Comparison of ENCODE assay signal across 18 cellular contexts in genomic region chr17:40980117-40980516, GRCh38. TPM values are rescaled to one million over a fixed set of nuclear protein-coding genes. Genes with fewer than 3 reads are reported as not detected.
DNase-seq lines count a peak whose midpoint lies in the region; ATAC-seq and TF ChIP-seq lines count a peak whose summit lies in the region.
"Had no signal": no experiment of that assay in that cellular context is flagged by ENCODE, and none has a peak within 500 bp of the region (broad histone marks: within the 10 kb centered on the region; RNA-seq: fewer than 3 reads in every experiment).

No MANE protein-coding gene starts in this region.

- H2BK15ac ChIP-seq in mesenchymal stem cell (ENCODE audit: low read depth, poor library complexity, severe bottlenecking) = no peak overlapping the region

- no peak overlapping the region for H3K23ac ChIP-seq in mesenchymal stem cell (ENCODE audit: low read length in 2 of 2)

- H3K27ac ChIP-seq in mesenchymal stem cell (ENCODE audit: low read length, poor library complexity, severe bottlenecking) (no peak overlapping the region), osteoblast (ENCODE audit: low read depth, low read length) (no peak overlapping the region), foreskin keratinocyte (no peak overlapping the region)

- peaks cover 15% of the 10 kb centered on the region for H3K4me1 Mint-ChIP-seq in WTC11

- H3K79me2 ChIP-seq in osteoblast (ENCODE audit: insufficient read depth, low read length) = no peaks in the 10 kb centered on the region

- no peak overlapping the region for H2AFZ ChIP-seq in mesenchymal stem cell (ENCODE audit: low read depth, low read length)
- peak overlapping the region; percentile 58 for H2AFZ ChIP-seq in osteoblast (ENCODE audit: low read length)

- H3K27ac Mint-ChIP-seq in WTC11 = no peak overlapping the region; the same call in 1 of the 2 replicates

- no peaks in the 10 kb centered on the region for H3K27me3 Mint-ChIP-seq in WTC11 (ENCODE audit: low read depth)

- H3K36me3 Mint-ChIP-seq in WTC11 = no peaks in the 10 kb centered on the region

- no peak overlapping the region for H2BK120ac ChIP-seq in mesenchymal stem cell (ENCODE audit: low read depth, low read length)

- ATAC-seq in WTC11 = peak; percentile 67
- no peak for ATAC-seq in foreskin keratinocyte
- ATAC-seq in GM19035 (IDR thresholded peaks at IDR 0.05; ENCODE audit: unreplicated experiment) = no peak
- no peak for ATAC-seq in HG03196 (IDR thresholded peaks at IDR 0.05; ENCODE audit: unreplicated experiment)
- ATAC-seq: Right ventricle myocardium inferior had no signal

- WGBS in mesenchymal stem cell = 76% methylated on average over 3 of the region's 3 CpGs

- no peak overlapping the region for H4K8ac ChIP-seq in mesenchymal stem cell (ENCODE audit: low read length)

- H3K4me1 ChIP-seq in mesenchymal stem cell (ENCODE audit: control insufficient read depth, insufficient read depth, low read depth, low read length) = peaks cover 8% of the 10 kb centered on the region
- peaks cover 9% of the 10 kb centered on the region for H3K4me1 ChIP-seq in osteoblast (ENCODE audit: insufficient read depth, low read length)
- peaks cover 3% of the 10 kb centered on the region for H3K4me1 ChIP-seq in foreskin keratinocyte
- H3K4me1 ChIP-seq: HAP-1 had no signal

- no peak overlapping the region for H3K18ac ChIP-seq in mesenchymal stem cell (ENCODE audit: low read depth in 1 of 2, low read length in 2 of 2)

- no peaks in the 10 kb centered on the region for H3K79me1 ChIP-seq in mesenchymal stem cell (replicated peaks; ENCODE audit: low read length, poor library complexity, severe bottlenecking)

- no peaks in the 10 kb centered on the region for H3K36me3 ChIP-seq in mesenchymal stem cell (ENCODE audit: control insufficient read depth in 1 of 2, insufficient read depth in 2 of 2, low read depth in 1 of 2, low read length in 2 of 2)
- no peaks in the 10 kb centered on the region for H3K36me3 ChIP-seq in osteoblast (ENCODE audit: insufficient read depth, low read length)
- H3K36me3 ChIP-seq: HAP-1 had no signal

- no peaks in the 10 kb centered on the region for H4K20me1 ChIP-seq in osteoblast (ENCODE audit: insufficient read depth, low read length)

- CTCF ChIA-PET in WTC11 (lab: Charles Lee) = interaction anchor here (0.6 to 1.2 kb wide), 2 partner anchors 117 to 1140 kb away, joined by 3 read pairs; no protein-coding TSS in a partner anchor

- no peak overlapping the region for H3K4me2 ChIP-seq in mesenchymal stem cell (ENCODE audit: low read length, poor library complexity, severe bottlenecking)
- no peak overlapping the region for H3K4me2 ChIP-seq in osteoblast (ENCODE audit: insufficient read depth, low read length)

- H3K27me3 ChIP-seq in mesenchymal stem cell (ENCODE audit: control insufficient read depth in 1 of 2, insufficient read depth in 1 of 2, low read length in 2 of 2) = no peaks in the 10 kb centered on the region
- H3K27me3 ChIP-seq in osteoblast (ENCODE audit: insufficient read depth, low read length) = no peaks in the 10 kb centered on the region
- no peaks in the 10 kb centered on the region for H3K27me3 ChIP-seq in foreskin keratinocyte

- H3K4me3 ChIP-seq in mesenchymal stem cell (ENCODE audit: insufficient read depth in 1 of 2, low read depth in 1 of 2, low read length in 2 of 2) = peak overlapping the region in 1 of 2 experiments; percentile 50
- H3K4me3 ChIP-seq in osteoblast (ENCODE audit: insufficient read depth, low read length) = no peak overlapping the region
- H3K4me3 ChIP-seq: HAP-1 had no signal

- no peak overlapping the region for H3K14ac ChIP-seq in mesenchymal stem cell (ENCODE audit: low read length in 2 of 2)

- no peaks in the 10 kb centered on the region for H3K9me3 Mint-ChIP-seq in WTC11

- TF ChIP-seq CTCF in WTC11 (IDR thresholded peaks at IDR 0.05) (no peak), osteoblast (IDR thresholded peaks at IDR 0.05; ENCODE audit: extremely low read depth, low read depth, low read length) (no peak), foreskin keratinocyte (conservative IDR thresholded peaks at IDR 0.05) (no peak)

- POLR2A ChIA-PET in WTC11 (lab: Charles Lee) = no interaction called here

- H2BK5ac ChIP-seq in mesenchymal stem cell (ENCODE audit: low read depth, low read length, poor library complexity, severe bottlenecking) = no peak overlapping the region

- no peaks in the 10 kb centered on the region for H3K9me3 ChIP-seq in mesenchymal stem cell (ENCODE audit: control insufficient read depth, low read length)
- no peaks in the 10 kb centered on the region for H3K9me3 ChIP-seq in osteoblast (ENCODE audit: low read depth, low read length)
- H3K9me3 ChIP-seq: HAP-1 had no signal

- no peak overlapping the region for H4K91ac ChIP-seq in mesenchymal stem cell (ENCODE audit: low read length)

- H2BK12ac ChIP-seq in mesenchymal stem cell (ENCODE audit: low read length in 2 of 2) = no peak overlapping the region

- peak overlapping the region; percentile 65 for H3K9ac ChIP-seq in mesenchymal stem cell (ENCODE audit: low read length)

- H2AK5ac ChIP-seq in mesenchymal stem cell (ENCODE audit: low read length, severe bottlenecking) = no peak overlapping the region

- DNase-seq in WTC11 (ENCODE audit: low spot score) (no peak), mesenchymal stem cell (no peak), osteoblast (ENCODE audit: insufficient read length, low spot score, missing footprints) (peak; percentile 55), foreskin keratinocyte (no peak), H4 (ENCODE audit: low spot score) (no peak)
- DNase-seq: ACHN; DMS79 treated with DMSO at 0.1 percent for 48 hours; KBM-7; NCI-H1105; NCI-H2081; NCI-H2171 treated with DMSO at 0.1 percent for 48 hours; NK-92 treated with Interleukin-12 subunit alpha and Interleukin-12 subunit beta, amount 100 ng/mL, for 24 hours had no signal

- H3K4me3 Mint-ChIP-seq in WTC11 = no peak overlapping the region

- H3K4ac ChIP-seq in mesenchymal stem cell (ENCODE audit: low read depth in 1 of 2, low read length in 2 of 2) = no peak overlapping the region

TF ChIP-seq in WTC11, 78 proteins besides CTCF, POLR2A, EP300 and RAD21 (continues in another document):
- TF ChIP-seq ESRRA (CRISPR knock-in tag; IDR thresholded peaks at IDR 0.05; ENCODE audit: borderline replicate concordance) = no peak
- TF ChIP-seq ATF1 (CRISPR knock-in tag; IDR thresholded peaks at IDR 0.05) = no peak
- no peak for TF ChIP-seq MLX (CRISPR knock-in tag; IDR thresholded peaks at IDR 0.05)
- TF ChIP-seq MYBL2 (CRISPR knock-in tag; IDR thresholded peaks at IDR 0.05) = no peak
- TF ChIP-seq ERG (CRISPR knock-in tag; IDR thresholded peaks at IDR 0.05) = no peak
- no peak for TF ChIP-seq ZNF263 (CRISPR knock-in tag; IDR thresholded peaks at IDR 0.05; ENCODE audit: low read depth)
- TF ChIP-seq FOXK1 (CRISPR knock-in tag; IDR thresholded peaks at IDR 0.05) = no peak

RNA-seq across cellular contexts. Expression of gene KRT40, which starts 4.0 kb away (rescaled TPM):
- total RNA-seq in WTC11 (2021) (not detected in 3 replicates), osteoblast (under 0.01 TPM in 1 of 2 replicates, not detected in the other), foreskin keratinocyte (not detected in 2 replicates)
- polyA plus RNA-seq in mesenchymal stem cell (2013, experiment 1 of 2) = not detected
- not detected for polyA plus RNA-seq in mesenchymal stem cell (2013, experiment 2 of 2)
- not detected in 2 replicates for polyA plus RNA-seq in foreskin keratinocyte
- not detected in 2 replicates for total RNA-seq in H4 (2014; rRNA removed; shearing (Covaris generic))
- total RNA-seq: NCI-H460, Right ventricle myocardium inferior, SK-MEL-5 had no signal

RNA-seq across cellular contexts. Expression of gene KRT39, which starts 13.4 kb away (rescaled TPM):
- total RNA-seq in WTC11 (2021) (not detected in 3 replicates), osteoblast (0.36 TPM in 1 of 2 replicates, not detected in the other), foreskin keratinocyte (not detected in 2 replicates)
- polyA plus RNA-seq in mesenchymal stem cell (2013, experiment 1 of 2) = 0.06 TPM
- not detected for polyA plus RNA-seq in mesenchymal stem cell (2013, experiment 2 of 2)
- not detected in 2 replicates for polyA plus RNA-seq in foreskin keratinocyte
- 0.18 TPM in 1 of 2 replicates, not detected in the other for total RNA-seq in H4 (2014; rRNA removed; shearing (Covaris generic))
- total RNA-seq: NCI-H460, Right ventricle myocardium inferior, SK-MEL-5 had no signal

RNA-seq across cellular contexts. Expression of gene KRTAP3-3, which starts 13.8 kb away (rescaled TPM):
- total RNA-seq in WTC11 (2021) = not detected in 3 replicates
- not detected for polyA plus RNA-seq in mesenchymal stem cell (2013, experiment 1 of 2)
- not detected for polyA plus RNA-seq in mesenchymal stem cell (2013, experiment 2 of 2)
- not detected in 2 replicates for total RNA-seq in osteoblast
- total RNA-seq in foreskin keratinocyte = not detected in 2 replicates
- not detected in 2 replicates for polyA plus RNA-seq in foreskin keratinocyte
- not detected in 2 replicates for total RNA-seq in H4 (2014; rRNA removed; shearing (Covaris generic))
- total RNA-seq: NCI-H460, Right ventricle myocardium inferior, SK-MEL-5 had no signal

RNA-seq across cellular contexts. Expression of gene KRTAP3-2, which starts 19.6 kb away (rescaled TPM):
- total RNA-seq in WTC11 (2021) (not detected in 3 replicates), osteoblast (not detected in 2 replicates), foreskin keratinocyte (not detected in 2 replicates)
- not detected for polyA plus RNA-seq in mesenchymal stem cell (2013, experiment 1 of 2)
- polyA plus RNA-seq in mesenchymal stem cell (2013, experiment 2 of 2) = not detected
- polyA plus RNA-seq in foreskin keratinocyte = not detected in 2 replicates
- not detected in 2 replicates for total RNA-seq in H4 (2014; rRNA removed; shearing (Covaris generic))
- total RNA-seq: NCI-H460, Right ventricle myocardium inferior, SK-MEL-5 had no signal

RNA-seq across cellular contexts. Expression of gene KRTAP3-1, which starts 28.8 kb away (rescaled TPM):
- total RNA-seq in WTC11 (2021) = not detected in 3 replicates
- polyA plus RNA-seq in mesenchymal stem cell (2013, experiment 1 of 2) = not detected
- polyA plus RNA-seq in mesenchymal stem cell (2013, experiment 2 of 2) = not detected
- not detected in 2 replicates for total RNA-seq in osteoblast
- not detected in 2 replicates for total RNA-seq in foreskin keratinocyte
- polyA plus RNA-seq in foreskin keratinocyte = not detected in 2 replicates
- not detected in 2 replicates for total RNA-seq in H4 (2014; rRNA removed; shearing (Covaris generic))
- total RNA-seq: NCI-H460, Right ventricle myocardium inferior, SK-MEL-5 had no signal
